Comparison of ENCODE assay signal across 10 cellular contexts in genomic region chr12:93089805-93090569, GRCh38.
A peak's percentile ranks its signal among the peaks of the same experiment; 100 is the strongest.
DNase-seq lines count a peak whose midpoint lies in the region; ATAC-seq and TF ChIP-seq lines count a peak whose summit lies in the region.
"Had no signal": no experiment of that assay in that cellular context is flagged by ENCODE, and none has a peak within 500 bp of the region (broad histone marks: within the 10 kb centered on the region; RNA-seq: fewer than 3 reads in every experiment).

No MANE protein-coding gene starts in this region.

- H3K9me3 Mint-ChIP-seq in activated CD4-positive, alpha-beta memory T cell treated with anti-CD3 and anti-CD28 coated beads, Interleukin-2, amount 10 ng/mL, durations not matched to agents 7 days and 5 days = peaks cover 4% of the 10 kb centered on the region

- peak; percentile 76 for DNase-seq in HS-5 (ENCODE audit: low read depth)
- DNase-seq in activated CD4-positive, alpha-beta memory T cell treated with anti-CD3 and anti-CD28 coated beads, Interleukin-2, amount 10 ng/mL, durations not matched to agents 7 days and 5 days = peak; percentile 34
- peak; percentile 82 for DNase-seq in kidney epithelial cell (ENCODE audit: low read depth)
- no peak for DNase-seq in NCI-H1436 (lab: John Stamatoyannopoulos, UW)
- no peak for DNase-seq in NCI-H1417 (lab: John Stamatoyannopoulos, UW)
- no peak for DNase-seq in HUDEP-2 (lab: John Stamatoyannopoulos, UW; ENCODE audit: unreplicated experiment in 76 of 76)
- DNase-seq: heart left ventricle had no signal

- no peaks in the 10 kb centered on the region for H3K27me3 Mint-ChIP-seq in activated CD4-positive, alpha-beta memory T cell treated with anti-CD3 and anti-CD28 coated beads, Interleukin-2, amount 10 ng/mL, durations not matched to agents 7 days and 5 days

- H3K4me1 Mint-ChIP-seq in activated CD4-positive, alpha-beta memory T cell treated with anti-CD3 and anti-CD28 coated beads, Interleukin-2, amount 10 ng/mL, durations not matched to agents 7 days and 5 days = peaks cover 14% of the 10 kb centered on the region

- no peak for TF ChIP-seq CTCF in C4-2B (conservative IDR thresholded peaks at IDR 0.05)
- TF ChIP-seq CTCF in kidney epithelial cell (IDR thresholded peaks at IDR 0.05; ENCODE audit: insufficient read depth, low read length, poor library complexity, severe bottlenecking) = no peak

- peaks cover 4% of the 10 kb centered on the region for H3K36me3 Mint-ChIP-seq in activated CD4-positive, alpha-beta memory T cell treated with anti-CD3 and anti-CD28 coated beads, Interleukin-2, amount 10 ng/mL, durations not matched to agents 7 days and 5 days (ENCODE audit: low read depth)

- H3K27ac ChIP-seq in C4-2B = peak overlapping the region; percentile 37; the same call in 1 of the 2 replicates
- H3K27ac ChIP-seq: KMS-11 had no signal

- H3K4me3 Mint-ChIP-seq in activated CD4-positive, alpha-beta memory T cell treated with anti-CD3 and anti-CD28 coated beads, Interleukin-2, amount 10 ng/mL, durations not matched to agents 7 days and 5 days = no peak overlapping the region

- no peaks in the 10 kb centered on the region for H3K36me3 ChIP-seq in kidney epithelial cell (ENCODE audit: control insufficient read depth, insufficient read depth, low read length)
- H3K36me3 ChIP-seq: heart left ventricle had no signal

- CTCF ChIA-PET in activated CD4-positive, alpha-beta memory T cell treated with anti-CD3 and anti-CD28 coated beads, Interleukin-2, amount 10 ng/mL, durations not matched to agents 7 days and 5 days (lab: Charles Lee) = no interaction called here

- H3K4me3 ChIP-seq in kidney epithelial cell (ENCODE audit: low read depth, low read length) = no peak overlapping the region
- H3K4me3 ChIP-seq: heart left ventricle had no signal

- POLR2A ChIA-PET in activated CD4-positive, alpha-beta memory T cell treated with anti-CD3 and anti-CD28 coated beads, Interleukin-2, amount 10 ng/mL, durations not matched to agents 7 days and 5 days (lab: Charles Lee) = no interaction called here

- H3K27me3 ChIP-seq in kidney epithelial cell (ENCODE audit: control insufficient read depth, insufficient read depth, low read length) = no peaks in the 10 kb centered on the region
- H3K27me3 ChIP-seq: heart left ventricle had no signal

- no peak for ATAC-seq in GM18909 (IDR thresholded peaks at IDR 0.05; ENCODE audit: poor library complexity, unreplicated experiment)
- ATAC-seq: heart left ventricle had no signal

- H3K27ac Mint-ChIP-seq in activated CD4-positive, alpha-beta memory T cell treated with anti-CD3 and anti-CD28 coated beads, Interleukin-2, amount 10 ng/mL, durations not matched to agents 7 days and 5 days = peak overlapping the region; percentile 15

Comparison
In these comparisons a context has a peak if more than half of its experiments do, and no peak if none do; other contexts are left out.
1. DNase-seq: peak in HS-5 (single experiment), activated CD4-positive, alpha-beta memory T cell treated with anti-CD3 and anti-CD28 coated beads, Interleukin-2, amount 10 ng/mL, durations not matched to agents 7 days and 5 days (single experiment) and kidney epithelial cell (single experiment); none in NCI-H1436 (single experiment), NCI-H1417 (0 of 3) and HUDEP-2 (0 of 76).